9 cellular contexts compared by ENCODE assay signal in genomic region chr5:139696167-139696893, GRCh38. TPM values are rescaled to one million over a fixed set of nuclear protein-coding genes. Genes with fewer than 3 reads are reported as not detected.
DNase-seq lines count a peak whose midpoint lies in the region; ATAC-seq and TF ChIP-seq lines count a peak whose summit lies in the region.
"Had no signal": no experiment of that assay in that cellular context is flagged by ENCODE, and none has a peak within 500 bp of the region (broad histone marks: within the 10 kb centered on the region; RNA-seq: fewer than 3 reads in every experiment).

No MANE protein-coding gene starts in this region.

- H3K27me3 Mint-ChIP-seq in CD8-positive, alpha-beta T cell (ENCODE audit: low read depth), result peaks cover 6% of the 10 kb centered on the region
- H3K27me3 Mint-ChIP-seq in progenitor cell of endocrine pancreas, result peaks cover 3% of the 10 kb centered on the region

- CTCF ChIA-PET in CD8-positive, alpha-beta T cell (lab: Charles Lee), result interaction anchor here (0.6 to 1.5 kb wide), 4 partner anchors 9 to 71 kb away, joined by 3 to 4 read pairs (median 3); no protein-coding TSS in a partner anchor

- peak overlapping the region; percentile 80 for H3K4me3 Mint-ChIP-seq in CD8-positive, alpha-beta T cell
- peak overlapping the region; percentile 57 for H3K4me3 Mint-ChIP-seq in progenitor cell of endocrine pancreas (ENCODE audit: low read depth)

- intact Hi-C loops in CD8-positive, alpha-beta T cell (cut with DNase I, micrococcal nuclease), result loop anchor here in 1 of 2 experiments (10.0 kb wide), 1 partner anchor 182 kb away; no protein-coding TSS in a partner anchor
- intact Hi-C loops in esophagus squamous epithelium (cut with DNase I), result no loop called here

- H3K4me3 ChIP-seq in CD8-positive, alpha-beta T cell (ENCODE audit: low read depth, low read length), result no peak overlapping the region
- no peak overlapping the region for H3K4me3 ChIP-seq in RWPE2 (ENCODE audit: severe bottlenecking)
- H3K4me3 ChIP-seq in esophagus squamous epithelium, result peak overlapping the region in 3 of 4 donors; percentile 45 to 66 (median 48)

- ATAC-seq in CD8-positive, alpha-beta T cell, result no peak
- ATAC-seq in RWPE2 (ENCODE audit: low read depth), result 0 out of 3 replicates have a peak, but pooled peaks have one; percentile 2
- no peak for ATAC-seq in HG03571 (IDR thresholded peaks at IDR 0.05; ENCODE audit: unreplicated experiment)
- no peak for ATAC-seq in HG02981 (IDR thresholded peaks at IDR 0.05; ENCODE audit: unreplicated experiment)
- ATAC-seq in GM19395 (IDR thresholded peaks at IDR 0.05; ENCODE audit: unreplicated experiment), result no peak
- ATAC-seq in omental fat pad (ENCODE audit: low FRiP score), result no peak

- H3K4me1 Mint-ChIP-seq in CD8-positive, alpha-beta T cell (ENCODE audit: low read depth), result peaks cover 32% of the 10 kb centered on the region
- H3K4me1 Mint-ChIP-seq in progenitor cell of endocrine pancreas (ENCODE audit: low read depth), result peaks cover 33% of the 10 kb centered on the region

- no peaks in the 10 kb centered on the region for H3K27me3 ChIP-seq in CD8-positive, alpha-beta T cell (ENCODE audit: insufficient read depth, low read length)
- H3K27me3 ChIP-seq in RWPE2 (ENCODE audit: insufficient read depth, poor library complexity, severe bottlenecking), result no peaks in the 10 kb centered on the region
- peaks cover 0 to 16% (median 0%) of the 10 kb centered on the region in 4 donors for H3K27me3 ChIP-seq in esophagus squamous epithelium

- H3K36me3 Mint-ChIP-seq in CD8-positive, alpha-beta T cell, result no peaks in the 10 kb centered on the region
- peaks cover under 1% of the 10 kb centered on the region for H3K36me3 Mint-ChIP-seq in progenitor cell of endocrine pancreas (ENCODE audit: insufficient read depth)

- H3K36me3 ChIP-seq in CD8-positive, alpha-beta T cell (ENCODE audit: insufficient read depth, low read length), result no peaks in the 10 kb centered on the region
- no peaks in the 10 kb centered on the region for H3K36me3 ChIP-seq in RWPE2 (ENCODE audit: low read depth)
- H3K36me3 ChIP-seq in esophagus squamous epithelium, result no peaks in the 10 kb centered on the region

- TF ChIP-seq CTCF in CD8-positive, alpha-beta T cell (IDR thresholded peaks at IDR 0.05), result no peak
- TF ChIP-seq CTCF in RWPE2 (IDR thresholded peaks at IDR 0.05; ENCODE audit: poor library complexity, severe bottlenecking), result no peak
- TF ChIP-seq CTCF in esophagus squamous epithelium (IDR thresholded peaks at IDR 0.05), result no peak
- TF ChIP-seq CTCF in progenitor cell of endocrine pancreas (IDR thresholded peaks at IDR 0.05; ENCODE audit: unreplicated experiment), result no peak
- no peak for TF ChIP-seq CTCF in omental fat pad (IDR thresholded peaks at IDR 0.05)

- H3K4me1 ChIP-seq in CD8-positive, alpha-beta T cell (ENCODE audit: insufficient read depth, low read length), result peaks cover 30% of the 10 kb centered on the region
- H3K4me1 ChIP-seq in RWPE2 (ENCODE audit: insufficient read depth, poor library complexity, severe bottlenecking) (no peaks in the 10 kb centered on the region), esophagus squamous epithelium (peaks cover 22 to 40% (median 23%) of the 10 kb centered on the region in 3 donors)

- DNase-seq in CD8-positive, alpha-beta T cell, result peak in 1 of 7 experiments; percentile 8
- DNase-seq in RWPE2 (ENCODE audit: low spot score), result no peak
- no peak for DNase-seq in esophagus squamous epithelium (lab: John Stamatoyannopoulos, UW)
- DNase-seq in progenitor cell of endocrine pancreas (ENCODE audit: low spot score, unreplicated experiment), result no peak
- DNase-seq in omental fat pad (ENCODE audit: low spot score), result no peak

- H3K9me3 Mint-ChIP-seq in CD8-positive, alpha-beta T cell, result no peaks in the 10 kb centered on the region
- H3K9me3 Mint-ChIP-seq in progenitor cell of endocrine pancreas (ENCODE audit: low read depth), result no peaks in the 10 kb centered on the region

- TF ChIP-seq POLR2A in esophagus squamous epithelium (IDR thresholded peaks at IDR 0.05), result no peak

- POLR2A ChIA-PET in CD8-positive, alpha-beta T cell (lab: Charles Lee), result interaction anchor here (0.8 kb wide), 1 partner anchor 64 kb away, joined by 3 read pairs; no protein-coding TSS in a partner anchor

- no peaks in the 10 kb centered on the region for H3K9me3 ChIP-seq in CD8-positive, alpha-beta T cell (ENCODE audit: low read length)
- no peaks in the 10 kb centered on the region for H3K9me3 ChIP-seq in RWPE2 (ENCODE audit: severe bottlenecking)
- H3K9me3 ChIP-seq in esophagus squamous epithelium, result no peaks in the 10 kb centered on the region

- H3K27ac ChIP-seq in CD8-positive, alpha-beta T cell (ENCODE audit: low read depth, low read length), result no peak overlapping the region
- no peak overlapping the region for H3K27ac ChIP-seq in RWPE2 (ENCODE audit: poor library complexity, severe bottlenecking)
- H3K27ac ChIP-seq in esophagus squamous epithelium, result peak overlapping the region; percentile 68 to 92 (median 86)
- H3K27ac ChIP-seq: epithelial cell of prostate had no signal

- H3K27ac Mint-ChIP-seq in CD8-positive, alpha-beta T cell, result no peak overlapping the region
- H3K27ac Mint-ChIP-seq in progenitor cell of endocrine pancreas, result peak overlapping the region; percentile 95

- 44 to 61% methylated on average over 14 to 15 of the region's 21 CpGs for WGBS in esophagus squamous epithelium, 2 donors

RNA-seq across cellular contexts. Expression of gene CXXC5, which starts 48.2 kb away (rescaled TPM):
- 1 to 10 TPM; 4.1 to 4.7 TPM for total RNA-seq in CD8-positive, alpha-beta T cell
- total RNA-seq in esophagus squamous epithelium (10 to 100 TPM; 13.9 to 40.4 (median 22.9) TPM), progenitor cell of endocrine pancreas (79.1 and 88.2 TPM in 2 replicates), omental fat pad (10 to 100 TPM; 14.9 to 27.3 (median 25.0) TPM)

Comparison
In these comparisons a context has a peak if more than half of its experiments do, and no peak if none do; other contexts are left out.
1. H3K27ac ChIP-seq: peak in esophagus squamous epithelium (4 of 4); none in CD8-positive, alpha-beta T cell (single experiment) and RWPE2 (single experiment).
2. H3K4me3 ChIP-seq: peak in esophagus squamous epithelium (3 of 4); none in CD8-positive, alpha-beta T cell (single experiment) and RWPE2 (single experiment).